Comparison of ENCODE assay signal across 25 cellular contexts in the genomic region with DNA sequence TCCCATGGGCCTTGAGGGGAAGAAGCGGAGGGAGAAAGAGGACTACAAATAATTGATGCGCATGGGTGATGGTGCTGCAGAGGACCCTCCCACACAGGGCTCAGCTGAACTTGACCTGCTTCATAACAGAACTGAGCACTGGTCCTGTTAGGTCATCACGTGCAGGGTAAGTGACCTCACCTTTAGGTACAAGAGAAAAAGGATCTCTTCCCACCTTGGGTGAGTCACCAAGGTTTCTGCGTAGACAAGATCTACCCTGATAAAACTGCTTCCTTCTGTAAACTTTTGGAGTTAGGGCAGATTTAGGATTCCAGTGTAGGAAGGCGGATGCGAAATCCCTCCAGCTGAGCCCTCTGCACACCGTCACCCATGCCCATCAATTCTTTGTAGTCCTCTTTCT.
DNase-seq lines count a peak whose midpoint lies in the region; ATAC-seq and TF ChIP-seq lines count a peak whose summit lies in the region.
"Had no signal": no experiment of that assay in that cellular context is flagged by ENCODE, and none has a peak within 500 bp of the region (broad histone marks: within the 10 kb centered on the region; RNA-seq: fewer than 3 reads in every experiment).

No MANE protein-coding gene starts in this region.

- CTCF ChIA-PET in PC-9 (lab: Charles Lee), result interaction anchor here (0.6 kb wide), 3 partner anchors 73 to 1118 kb away, joined by 3 to 4 read pairs (median 3); no protein-coding TSS in a partner anchor

- no peaks in the 10 kb centered on the region for H3K79me2 ChIP-seq in PC-9 (ENCODE audit: low read depth)
- H3K79me2 ChIP-seq: parathyroid adenoma had no signal

- H2BK15ac ChIP-seq in neuronal stem cell (ENCODE audit: low read length), result no peak overlapping the region

- H3K9me3 ChIP-seq in PC-9 (ENCODE audit: insufficient read depth, low read depth), result no peaks in the 10 kb centered on the region
- no peaks in the 10 kb centered on the region for H3K9me3 ChIP-seq in neuronal stem cell (replicated peaks in 1 of 2; ENCODE audit: control insufficient read depth in 2 of 2, insufficient read depth in 1 of 2, low read depth in 1 of 2, low read length in 2 of 2)
- H3K9me3 ChIP-seq: right atrium auricular region, upper lobe of right lung had no signal

- H3K14ac ChIP-seq in neuronal stem cell (ENCODE audit: low read length), result no peak overlapping the region

- H2BK120ac ChIP-seq in neuronal stem cell (ENCODE audit: low read depth, low read length), result no peak overlapping the region

- H3K9ac ChIP-seq in neuronal stem cell (ENCODE audit: low read depth, low read length, poor library complexity), result peak overlapping the region; percentile 5
- H3K9ac ChIP-seq: parathyroid adenoma had no signal

- no peaks in the 10 kb centered on the region for H4K20me1 ChIP-seq in PC-9 (ENCODE audit: insufficient read depth)

- H3K4me2 ChIP-seq in PC-9 (no peak overlapping the region), neuronal stem cell (ENCODE audit: insufficient read depth, low read length, poor library complexity, severe bottlenecking) (no peak overlapping the region)

- no peak overlapping the region for H4K8ac ChIP-seq in neuronal stem cell (ENCODE audit: low read depth, low read length)

- TF ChIP-seq CTCF in PC-9 (conservative IDR thresholded peaks at IDR 0.05), result no peak
- no peak for TF ChIP-seq CTCF in coronary artery (IDR thresholded peaks at IDR 0.05)

- H3K4ac ChIP-seq in neuronal stem cell (ENCODE audit: low read length), result no peak overlapping the region

- no peak overlapping the region for H3K18ac ChIP-seq in neuronal stem cell (ENCODE audit: low read length)

- intact Hi-C loops in PC-9 (cut with micrococcal nuclease; ENCODE audit: unreplicated experiment), result no loop called here

- H2AFZ ChIP-seq in PC-9 (no peak overlapping the region), neuronal stem cell (ENCODE audit: low read length) (no peak overlapping the region)
- H2AFZ ChIP-seq: parathyroid adenoma had no signal

- POLR2A ChIA-PET in PC-9 (lab: Charles Lee; ENCODE audit: unreplicated experiment), result no interaction called here

- H3K4me3 ChIP-seq in PC-9, result no peak overlapping the region
- H3K4me3 ChIP-seq in coronary artery, result no peak overlapping the region
- H3K4me3 ChIP-seq in neuronal stem cell (ENCODE audit: low read length in 2 of 2), result no peak overlapping the region
- H3K4me3 ChIP-seq: right atrium auricular region, SK-N-MC, upper lobe of right lung had no signal

- no peak overlapping the region for H3K27ac ChIP-seq in PC-9
- peak overlapping the region; percentile 95 for H3K27ac ChIP-seq in coronary artery
- no peak overlapping the region for H3K27ac ChIP-seq in neuronal stem cell (replicated peaks; ENCODE audit: low read length)
- H3K27ac ChIP-seq: C4-2B, epithelial cell of prostate, HL-60, parathyroid adenoma, right atrium auricular region, SK-N-MC, upper lobe of right lung had no signal

- H3K36me3 ChIP-seq in PC-9 (ENCODE audit: low read depth), result no peaks in the 10 kb centered on the region
- no peaks in the 10 kb centered on the region for H3K36me3 ChIP-seq in neuronal stem cell (replicated peaks in 1 of 2; ENCODE audit: control insufficient read depth in 2 of 2, insufficient read depth in 2 of 2, low read length in 2 of 2)
- H3K36me3 ChIP-seq: upper lobe of right lung had no signal

- peaks cover 4% of the 10 kb centered on the region; the same call in 1 of the 2 replicates for H3F3A ChIP-seq in PC-9 (ENCODE audit: insufficient read depth, low read depth)

- H3K4me1 ChIP-seq in PC-9 (replicated peaks; ENCODE audit: insufficient read depth), result no peaks in the 10 kb centered on the region; the same call in 1 of the 2 replicates
- no peaks in the 10 kb centered on the region for H3K4me1 ChIP-seq in neuronal stem cell (ENCODE audit: control insufficient read depth in 2 of 2, insufficient read depth in 1 of 2, low read depth in 1 of 2, low read length in 2 of 2)
- H3K4me1 ChIP-seq: parathyroid adenoma had no signal

- H2BK5ac ChIP-seq in neuronal stem cell (ENCODE audit: low read length), result no peak overlapping the region

- H2AK5ac ChIP-seq in neuronal stem cell (ENCODE audit: low read depth, low read length), result no peak overlapping the region

- no TSS peak for BruUV-seq in PC-9 (replicated peaks; lab: Mats Ljungman, UMichigan)

- no CpG with 5 or more reads among the region's 7 CpGs for WGBS in neuronal stem cell (ENCODE audit: extremely low coverage in 2 of 2, insufficient read length in 2 of 2, insufficient replicate concordance in 1 of 2), 2 donors

- H2BK12ac ChIP-seq in neuronal stem cell (ENCODE audit: low read length), result no peak overlapping the region

- no peaks in the 10 kb centered on the region for H3K79me1 ChIP-seq in neuronal stem cell (ENCODE audit: low read depth, low read length)

- H3K27me3 ChIP-seq in PC-9 (ENCODE audit: insufficient read depth, low read depth), result no peaks in the 10 kb centered on the region
- peaks cover 0 to 8% (median 2%) of the 10 kb centered on the region in 3 experiments for H3K27me3 ChIP-seq in neuronal stem cell (ENCODE audit: control insufficient read depth in 3 of 3, insufficient read depth in 3 of 3, low read depth in 1 of 3, low read length in 3 of 3)
- H3K27me3 ChIP-seq: right atrium auricular region, upper lobe of right lung had no signal

- DNase-seq in CD1c-positive myeloid dendritic cell (ENCODE audit: extremely low spot score), result peak; percentile 50
- DNase-seq in PC-9, result peak; percentile 32 to 59
- DNase-seq in coronary artery (ENCODE audit: low spot score), result no peak
- no peak for DNase-seq in neuronal stem cell (ENCODE audit: low spot score)
- DNase-seq in A172 (ENCODE audit: low spot score), result no peak
- DNase-seq: activated CD4-positive, CD25-positive, alpha-beta regulatory T cell treated with anti-CD3 and anti-CD28 coated beads, Interleukin-2, amount 50 U/mL, for 72 hours; activated CD8-positive, alpha-beta T cell treated with anti-CD3 and anti-CD28 coated beads for 36 hours; Calu3; islet precursor cell; NCI-H1048; NCI-H187 treated with DMSO at 0.1 percent for 48 hours; NCI-H526; stimulated activated CD4-positive, alpha-beta T cell treated with anti-CD3 and anti-CD28 coated beads, Interleukin-2, amount 100 ng/mL, for 24 hours; upper lobe of right lung had no signal

- ATAC-seq in HG03139 (IDR thresholded peaks at IDR 0.05; ENCODE audit: unreplicated experiment) (no peak), GM18858 (IDR thresholded peaks at IDR 0.05; ENCODE audit: unreplicated experiment) (no peak), HG02840 (IDR thresholded peaks at IDR 0.05; ENCODE audit: low FRiP score, unreplicated experiment) (no peak)
- ATAC-seq: activated CD8-positive, alpha-beta T cell treated with anti-CD3 and anti-CD28 coated beads for 36 hours; HepG2; natural killer cell treated with Interleukin-12 subunit alpha and Interleukin-12 subunit beta and Interleukin-15 and Interleukin-18, amount 100 ng/mL, for 72 hours; upper lobe of right lung had no signal

- no peak overlapping the region for H4K91ac ChIP-seq in neuronal stem cell (ENCODE audit: low read depth, low read length, poor library complexity)

- no peaks in the 10 kb centered on the region for H3K9me2 ChIP-seq in PC-9 (ENCODE audit: insufficient read depth)

- H3K23ac ChIP-seq in neuronal stem cell (ENCODE audit: low read depth, low read length, poor library complexity), result no peak overlapping the region

Comparison
In these comparisons a context has a peak if more than half of its experiments do, and no peak if none do; other contexts are left out.
1. DNase-seq: peak in CD1c-positive myeloid dendritic cell (single experiment) and PC-9 (2 of 2); none in coronary artery (single experiment), neuronal stem cell (single experiment) and A172 (single experiment).
2. H3K27ac ChIP-seq: peak in coronary artery (2 of 2); none in PC-9 (single experiment) and neuronal stem cell (single experiment).